ENCODE assay signal across 19 cellular contexts in genomic region chr13:108920137-108920536, GRCh38.
"Had no signal": no experiment of that assay in that cellular context is flagged by ENCODE, and none has a peak within 500 bp of the region (broad histone marks: within the 10 kb centered on the region; RNA-seq: fewer than 3 reads in every experiment).

No MANE protein-coding gene starts in this region.

- H3K9me3 Mint-ChIP-seq: activated naive CD8-positive, alpha-beta T cell treated with anti-CD3 and anti-CD28 coated beads for 36 hours; activated T-cell treated with anti-CD3 and anti-CD28 coated beads, Interleukin-2, amount 50 U/mL, for 72 hours; natural killer cell treated with Interleukin-12 subunit alpha and Interleukin-12 subunit beta and Interleukin-15 and Interleukin-18, amount 100 ng/mL, for 72 hours had no signal

- H3K27me3 ChIP-seq: dorsolateral prefrontal cortex, foreskin keratinocyte, hepatocyte, upper lobe of right lung had no signal

- H3K4me3 ChIP-seq: dorsolateral prefrontal cortex, hepatocyte, smooth muscle cell, upper lobe of right lung had no signal

- H3K36me3 Mint-ChIP-seq: activated naive CD8-positive, alpha-beta T cell treated with anti-CD3 and anti-CD28 coated beads for 36 hours; brain; natural killer cell treated with Interleukin-12 subunit alpha and Interleukin-12 subunit beta and Interleukin-15 and Interleukin-18, amount 100 ng/mL, for 72 hours had no signal

- H3K27me3 Mint-ChIP-seq: natural killer cell treated with Interleukin-12 subunit alpha and Interleukin-12 subunit beta and Interleukin-15 and Interleukin-18, amount 100 ng/mL, for 72 hours had no signal

- H3K36me3 ChIP-seq: upper lobe of right lung had no signal

- H3K4me3 Mint-ChIP-seq: activated CD8-positive, alpha-beta T cell treated with anti-CD3 and anti-CD28 coated beads, Interleukin-2, amount 10 ng/mL, durations not matched to agents 7 days and 5 days; activated naive CD8-positive, alpha-beta T cell treated with anti-CD3 and anti-CD28 coated beads for 36 hours; activated T-cell treated with anti-CD3 and anti-CD28 coated beads, Interleukin-2, amount 50 U/mL, for 72 hours; brain; natural killer cell treated with Interleukin-12 subunit alpha and Interleukin-12 subunit beta and Interleukin-15 and Interleukin-18, amount 100 ng/mL, for 72 hours had no signal

- H3K27ac Mint-ChIP-seq: activated CD8-positive, alpha-beta T cell treated with anti-CD3 and anti-CD28 coated beads, Interleukin-2, amount 10 ng/mL, durations not matched to agents 7 days and 5 days; activated naive CD8-positive, alpha-beta T cell treated with anti-CD3 and anti-CD28 coated beads for 36 hours; activated T-cell treated with anti-CD3 and anti-CD28 coated beads, Interleukin-2, amount 50 U/mL, for 72 hours; brain; natural killer cell treated with Interleukin-12 subunit alpha and Interleukin-12 subunit beta and Interleukin-15 and Interleukin-18, amount 100 ng/mL, for 72 hours had no signal

- DNase-seq: activated CD4-positive, alpha-beta T cell treated with anti-CD3 and anti-CD28 coated beads for 48 hours; activated CD4-positive, CD25-positive, alpha-beta regulatory T cell; activated CD8-positive, alpha-beta memory T cell treated with anti-CD3 and anti-CD28 coated beads, Interleukin-2, amount 50 U/mL, for 48 hours; activated CD8-positive, alpha-beta T cell treated with anti-CD3 and anti-CD28 coated beads, Interleukin-2, amount 10 ng/mL, durations not matched to agents 7 days and 5 days; activated gamma-delta T cell treated with Interleukin-2 at 50 U/mL for 16 hours; activated naive CD8-positive, alpha-beta T cell treated with anti-CD3 and anti-CD28 coated beads for 36 hours; activated T-cell treated with anti-CD3 and anti-CD28 coated beads, Interleukin-2, amount 50 U/mL, for 72 hours; central memory CD4-positive, alpha-beta T cell; dorsolateral prefrontal cortex; left cardiac atrium; stimulated activated CD4-positive, alpha-beta T cell treated with anti-CD3 and anti-CD28 coated beads, Interleukin-4, amount 100 ng/mL, for 1 hour; T-helper 9 cell; upper lobe of right lung had no signal

- ATAC-seq: activated CD8-positive, alpha-beta T cell treated with anti-CD3 and anti-CD28 coated beads, Interleukin-2, amount 10 ng/mL, durations not matched to agents 7 days and 5 days; activated T-cell treated with anti-CD3 and anti-CD28 coated beads, Interleukin-2, amount 50 U/mL, for 72 hours; left cardiac atrium; sciatic nerve had no signal

- H3K27ac ChIP-seq: dorsolateral prefrontal cortex, foreskin keratinocyte, hepatocyte, upper lobe of right lung had no signal

- H3K9me3 ChIP-seq: upper lobe of right lung had no signal
